Comparison of ENCODE assay signal across 16 cellular contexts in the genomic region with DNA sequence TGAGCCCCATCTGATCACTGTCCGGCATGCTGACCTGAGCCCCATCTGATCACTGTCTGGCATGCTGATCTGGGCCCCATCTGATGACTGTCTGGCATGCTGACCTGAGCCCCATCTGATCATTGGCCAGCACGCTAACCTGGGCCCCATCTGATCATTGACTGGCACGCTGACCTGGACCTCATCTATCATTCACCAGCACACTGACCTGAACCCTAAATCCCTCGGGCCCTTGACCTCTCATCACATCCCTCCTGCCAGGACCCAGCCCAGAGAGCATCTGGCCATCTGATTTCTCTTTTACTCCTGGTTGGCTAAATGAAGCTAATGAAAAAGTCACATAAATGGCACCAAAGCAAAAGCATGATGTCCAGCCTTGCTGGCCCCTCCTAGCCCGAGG.
DNase-seq lines count a peak whose midpoint lies in the region; ATAC-seq and TF ChIP-seq lines count a peak whose summit lies in the region.
"Had no signal": no experiment of that assay in that cellular context is flagged by ENCODE, and none has a peak within 500 bp of the region (broad histone marks: within the 10 kb centered on the region; RNA-seq: fewer than 3 reads in every experiment).

No MANE protein-coding gene starts in this region.

- H3K27me3 Mint-ChIP-seq in activated T-cell treated with anti-CD3 and anti-CD28 coated beads, Interleukin-2, amount 50 U/mL, for 24 hours, result peaks cover 11% of the 10 kb centered on the region
- H3K27me3 Mint-ChIP-seq in central memory CD8-positive, alpha-beta T cell, result peaks cover 60% of the 10 kb centered on the region
- H3K27me3 Mint-ChIP-seq in osteocyte (ENCODE audit: unreplicated experiment), result no peaks in the 10 kb centered on the region
- peaks cover 10% of the 10 kb centered on the region for H3K27me3 Mint-ChIP-seq in type B pancreatic cell
- peaks cover 46 to 81% of the 10 kb centered on the region in 2 donors for H3K27me3 Mint-ChIP-seq in effector memory CD8-positive, alpha-beta T cell

- no peak overlapping the region for H3K27ac Mint-ChIP-seq in activated T-cell treated with anti-CD3 and anti-CD28 coated beads, Interleukin-2, amount 50 U/mL, for 24 hours
- peak overlapping the region; percentile 30 for H3K27ac Mint-ChIP-seq in central memory CD8-positive, alpha-beta T cell (ENCODE audit: low read depth)
- no peak overlapping the region for H3K27ac Mint-ChIP-seq in osteocyte (ENCODE audit: unreplicated experiment)
- no peak overlapping the region for H3K27ac Mint-ChIP-seq in type B pancreatic cell
- H3K27ac Mint-ChIP-seq in effector memory CD8-positive, alpha-beta T cell, result no peak overlapping the region
- H3K27ac Mint-ChIP-seq: GM23338 had no signal

- TF ChIP-seq CTCF in osteocyte (IDR thresholded peaks at IDR 0.05) (no peak), type B pancreatic cell (conservative IDR thresholded peaks at IDR 0.05) (no peak)

- no peak overlapping the region for H3K4me3 Mint-ChIP-seq in activated T-cell treated with anti-CD3 and anti-CD28 coated beads, Interleukin-2, amount 50 U/mL, for 24 hours
- no peak overlapping the region for H3K4me3 Mint-ChIP-seq in central memory CD8-positive, alpha-beta T cell
- no peak overlapping the region for H3K4me3 Mint-ChIP-seq in osteocyte (ENCODE audit: unreplicated experiment)
- no peak overlapping the region for H3K4me3 Mint-ChIP-seq in type B pancreatic cell
- H3K4me3 Mint-ChIP-seq in effector memory CD8-positive, alpha-beta T cell, result no peak overlapping the region
- H3K4me3 Mint-ChIP-seq: GM23338 had no signal

- no peaks in the 10 kb centered on the region for H3K36me3 Mint-ChIP-seq in activated T-cell treated with anti-CD3 and anti-CD28 coated beads, Interleukin-2, amount 50 U/mL, for 24 hours (ENCODE audit: low read depth)
- H3K36me3 Mint-ChIP-seq in central memory CD8-positive, alpha-beta T cell (ENCODE audit: insufficient read depth), result no peaks in the 10 kb centered on the region
- H3K36me3 Mint-ChIP-seq in osteocyte (ENCODE audit: unreplicated experiment) (no peaks in the 10 kb centered on the region), type B pancreatic cell (no peaks in the 10 kb centered on the region)
- H3K36me3 Mint-ChIP-seq in effector memory CD8-positive, alpha-beta T cell (ENCODE audit: insufficient read depth), result no peaks in the 10 kb centered on the region

- no peak for ATAC-seq in central memory CD8-positive, alpha-beta T cell (replicated peaks; ENCODE audit: extremely low read depth, poor library complexity, severe bottlenecking)
- ATAC-seq in effector memory CD8-positive, alpha-beta T cell (replicated peaks), result no peak
- ATAC-seq: GM12878, GM23338 had no signal

- no peaks in the 10 kb centered on the region for H3K4me1 Mint-ChIP-seq in activated T-cell treated with anti-CD3 and anti-CD28 coated beads, Interleukin-2, amount 50 U/mL, for 24 hours (ENCODE audit: low read depth)
- no peaks in the 10 kb centered on the region for H3K4me1 Mint-ChIP-seq in central memory CD8-positive, alpha-beta T cell
- no peaks in the 10 kb centered on the region for H3K4me1 Mint-ChIP-seq in osteocyte (ENCODE audit: unreplicated experiment)
- H3K4me1 Mint-ChIP-seq in type B pancreatic cell (ENCODE audit: unreplicated experiment), result peaks cover 16% of the 10 kb centered on the region
- peaks cover 0 to 5% of the 10 kb centered on the region in 2 donors for H3K4me1 Mint-ChIP-seq in effector memory CD8-positive, alpha-beta T cell (ENCODE audit: low read depth in 2 of 2)

- no peaks in the 10 kb centered on the region for H3K9me3 Mint-ChIP-seq in activated T-cell treated with anti-CD3 and anti-CD28 coated beads, Interleukin-2, amount 50 U/mL, for 24 hours
- no peaks in the 10 kb centered on the region for H3K9me3 Mint-ChIP-seq in central memory CD8-positive, alpha-beta T cell
- H3K9me3 Mint-ChIP-seq in osteocyte (ENCODE audit: unreplicated experiment) (peaks cover 35% of the 10 kb centered on the region), type B pancreatic cell (no peaks in the 10 kb centered on the region)
- no peaks in the 10 kb centered on the region for H3K9me3 Mint-ChIP-seq in effector memory CD8-positive, alpha-beta T cell
- H3K9me3 Mint-ChIP-seq: GM23338 had no signal

- DNase-seq in activated T-cell treated with anti-CD3 and anti-CD28 coated beads, Interleukin-2, amount 50 U/mL, for 24 hours, result peak; percentile 2
- DNase-seq in activated T-cell treated with anti-CD3 and anti-CD28 coated beads for 4 hours (no peak), osteocyte (ENCODE audit: extremely low spot score, unreplicated experiment) (peak; percentile 67), type B pancreatic cell (ENCODE audit: extremely low spot score, unreplicated experiment) (peak; percentile 49), NCI-H1092 treated with DMSO at 0.1 percent for 48 hours (lab: John Stamatoyannopoulos, UW) (no peak)
- no peak for DNase-seq in central memory CD8-positive, alpha-beta T cell (ENCODE audit: low spot score in 2 of 2)
- no peak for DNase-seq in activated naive CD4-positive, alpha-beta T cell (lab: John Stamatoyannopoulos, UW)
- no peak for DNase-seq in effector memory CD8-positive, alpha-beta T cell
- DNase-seq: GDM1; NCI-H187; NCI-H446 treated with DMSO at 0.1 percent for 48 hours; NK-92 treated with Interleukin-12 subunit alpha and Interleukin-12 subunit beta, amount 100 ng/mL, for 24 hours; OCI-M1; RPMI8226 had no signal

Comparison
In these comparisons a context has a peak if more than half of its experiments do, and no peak if none do; other contexts are left out.
1. DNase-seq: peak in activated T-cell treated with anti-CD3 and anti-CD28 coated beads, Interleukin-2, amount 50 U/mL, for 24 hours (single experiment), osteocyte (single experiment) and type B pancreatic cell (single experiment); none in activated T-cell treated with anti-CD3 and anti-CD28 coated beads for 4 hours (single experiment), central memory CD8-positive, alpha-beta T cell (0 of 2), activated naive CD4-positive, alpha-beta T cell (0 of 4), effector memory CD8-positive, alpha-beta T cell (0 of 3) and NCI-H1092 treated with DMSO at 0.1 percent for 48 hours (single experiment).